In genomic region chr13:28532226-28533048, GRCh38 we compare ENCODE assay signal across 8 cellular contexts. TPM values are rescaled to one million over a fixed set of nuclear protein-coding genes. Genes with fewer than 3 reads are reported as not detected.
DNase-seq lines count a peak whose midpoint lies in the region; ATAC-seq and TF ChIP-seq lines count a peak whose summit lies in the region.

No MANE protein-coding gene starts in this region.

- POLR2A ChIA-PET in activated B cell treated with CpG ODN at 0.5 μM for 24 hours (lab: Charles Lee) = no interaction called here

- peak overlapping the region; percentile 76 for H3K4me3 Mint-ChIP-seq in activated B cell treated with CpG ODN at 0.5 μM for 24 hours
- H3K4me3 Mint-ChIP-seq in effector memory CD8-positive, alpha-beta T cell = no peak overlapping the region

- CTCF ChIA-PET in activated B cell treated with CpG ODN at 0.5 μM for 24 hours (lab: Charles Lee) = no interaction called here

- H3K36me3 Mint-ChIP-seq in activated B cell treated with CpG ODN at 0.5 μM for 24 hours (ENCODE audit: low read depth) = no peaks in the 10 kb centered on the region
- no peaks in the 10 kb centered on the region for H3K36me3 Mint-ChIP-seq in effector memory CD8-positive, alpha-beta T cell (ENCODE audit: insufficient read depth)

- intact Hi-C loops in activated B cell treated with CpG ODN at 0.5 μM for 24 hours (cut with micrococcal nuclease) (loop anchor here (5.0 kb wide), 1 partner anchor 40 kb away; no protein-coding TSS in a partner anchor), left ventricle myocardium superior (cut with micrococcal nuclease) (no loop called here)

- ATAC-seq in activated B cell treated with CpG ODN at 0.5 μM for 24 hours (ENCODE audit: low read depth) = peak; percentile 25
- ATAC-seq in left ventricle myocardium superior = peak; percentile 72
- no peak for ATAC-seq in effector memory CD8-positive, alpha-beta T cell (replicated peaks)

- peak; percentile 66 for DNase-seq in DMS53 (lab: John Stamatoyannopoulos, UW)
- no peak for DNase-seq in DMS53 treated with DMSO at 0.1 percent for 48 hours (lab: John Stamatoyannopoulos, UW; ENCODE audit: unreplicated experiment)
- DNase-seq in activated B cell treated with CpG ODN at 0.5 μM for 24 hours = peak; percentile 21
- peak; percentile 72 for DNase-seq in left ventricle myocardium superior
- peak; percentile 7 for DNase-seq in putamen (ENCODE audit: low spot score)
- DNase-seq in NOMO-1 treated with dmso at 0.1 percent for 144 hours (lab: John Stamatoyannopoulos, UW; ENCODE audit: unreplicated experiment) = no peak
- DNase-seq in effector memory CD8-positive, alpha-beta T cell = no peak
- no peak for DNase-seq in midbrain (lab: John Stamatoyannopoulos, UW)

- no peaks in the 10 kb centered on the region for H3K9me3 Mint-ChIP-seq in activated B cell treated with CpG ODN at 0.5 μM for 24 hours
- H3K9me3 Mint-ChIP-seq in effector memory CD8-positive, alpha-beta T cell = no peaks in the 10 kb centered on the region

- peaks cover 25% of the 10 kb centered on the region for H3K4me1 Mint-ChIP-seq in activated B cell treated with CpG ODN at 0.5 μM for 24 hours
- H3K4me1 Mint-ChIP-seq in effector memory CD8-positive, alpha-beta T cell (ENCODE audit: low read depth in 2 of 2) = peaks cover 0 to 2% of the 10 kb centered on the region in 2 donors

- H3K27ac Mint-ChIP-seq in activated B cell treated with CpG ODN at 0.5 μM for 24 hours = no peak overlapping the region
- H3K27ac Mint-ChIP-seq in effector memory CD8-positive, alpha-beta T cell = no peak overlapping the region

- TF ChIP-seq CTCF in activated B cell treated with CpG ODN at 0.5 μM for 24 hours (IDR thresholded peaks at IDR 0.05) = no peak

- H3K27me3 Mint-ChIP-seq in activated B cell treated with CpG ODN at 0.5 μM for 24 hours = peaks cover 32% of the 10 kb centered on the region
- H3K27me3 Mint-ChIP-seq in effector memory CD8-positive, alpha-beta T cell = peaks cover 51 to 57% of the 10 kb centered on the region in 2 donors

RNA-seq across cellular contexts. Expression of gene FLT1, which starts 37.5 kb away (rescaled TPM):
- total RNA-seq in activated B cell treated with CpG ODN at 0.5 μM for 24 hours = 0.46 and 1.3 TPM in 2 replicates
- total RNA-seq in left ventricle myocardium superior = 46.1 TPM

Comparison
In these comparisons a context has a peak if more than half of its experiments do, and no peak if none do; other contexts are left out.
1. DNase-seq: peak in DMS53 (single experiment), activated B cell treated with CpG ODN at 0.5 μM for 24 hours (single experiment), left ventricle myocardium superior (single experiment) and putamen (single experiment); none in DMS53 treated with DMSO at 0.1 percent for 48 hours (single experiment), NOMO-1 treated with dmso at 0.1 percent for 144 hours (single experiment), effector memory CD8-positive, alpha-beta T cell (0 of 3) and midbrain (single experiment).
2. RNA of gene FLT1, which starts 37.5 kb away (total RNA-seq): 46.1 TPM in left ventricle myocardium superior (single experiment); 0.46 to 1.3 TPM in activated B cell treated with CpG ODN at 0.5 μM for 24 hours; every median in the first group is over 10 times any median in the second.